In the genomic region with DNA sequence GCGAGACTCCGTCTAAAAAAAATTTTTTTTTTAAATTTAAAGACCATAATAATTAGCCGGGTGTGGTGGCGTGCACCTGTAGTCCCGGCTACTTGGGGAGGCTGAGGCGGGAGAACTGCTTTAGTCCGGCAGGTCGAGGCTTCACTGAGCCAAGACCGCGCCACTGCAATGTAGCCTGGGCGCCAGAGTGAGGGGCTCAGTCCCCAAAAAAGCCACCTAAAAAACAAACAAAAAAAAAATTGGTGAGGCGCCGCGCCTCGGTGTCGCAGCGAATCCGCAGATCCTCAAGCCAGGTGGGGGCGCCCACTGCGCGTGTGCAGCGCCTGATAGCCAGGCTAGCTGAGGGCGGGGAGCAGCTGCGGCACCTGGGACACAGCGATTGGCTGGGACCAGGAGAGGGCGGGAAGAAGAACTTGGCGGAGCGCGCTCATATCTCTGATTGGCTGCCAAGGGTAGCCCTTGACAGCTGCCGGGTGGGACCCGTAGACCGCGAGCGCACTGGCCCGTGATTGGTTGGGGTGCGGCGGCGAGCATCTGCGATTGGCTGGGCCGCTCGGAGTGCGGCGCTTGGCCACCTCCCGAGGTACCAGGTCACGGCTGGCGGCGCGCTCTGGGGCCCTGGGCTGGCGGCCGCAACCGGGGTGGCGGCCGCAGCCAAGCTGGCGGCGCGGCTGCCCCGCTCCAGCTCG, we compare ENCODE assay signal across 9 cellular contexts. TPM values are rescaled to one million over a fixed set of nuclear protein-coding genes. Genes with fewer than 3 reads are reported as not detected.
DNase-seq lines count a peak whose midpoint lies in the region; ATAC-seq and TF ChIP-seq lines count a peak whose summit lies in the region.
"Had no signal": no experiment of that assay in that cellular context is flagged by ENCODE, and none has a peak within 500 bp of the region (broad histone marks: within the 10 kb centered on the region; RNA-seq: fewer than 3 reads in every experiment).

No MANE protein-coding gene starts in this region.

- intact Hi-C loops in mucosa of descending colon (cut with DNase I, micrococcal nuclease), result no loop called here

- TF ChIP-seq CTCF in endodermal cell (conservative IDR thresholded peaks at IDR 0.05), result peak; percentile 62
- peak; percentile 35 for TF ChIP-seq CTCF in mucosa of descending colon (IDR thresholded peaks at IDR 0.05)

- peaks cover 2% of the 10 kb centered on the region for H3K27me3 Mint-ChIP-seq in endodermal cell (ENCODE audit: insufficient read depth)

- no peak overlapping the region for H3K4me3 ChIP-seq in NT2/D1 (ENCODE audit: insufficient read length, low read depth)
- no peak overlapping the region for H3K4me3 ChIP-seq in endodermal cell (ENCODE audit: low read length)
- no peak overlapping the region for H3K4me3 ChIP-seq in mucosa of descending colon

- WGBS in endodermal cell (ENCODE audit: insufficient coverage in 1 of 2, insufficient read length in 1 of 2), 2 experiments, result 9 to 15% methylated on average over 32 to 58 of the region's 58 CpGs

- H3K4me1 Mint-ChIP-seq in endodermal cell, result peaks cover 31% of the 10 kb centered on the region

- peaks cover 34% of the 10 kb centered on the region for H3K4me1 ChIP-seq in NT2/D1 (ENCODE audit: insufficient read depth, insufficient read length)
- H3K4me1 ChIP-seq in endodermal cell (ENCODE audit: control insufficient read depth, insufficient read depth, low read length), result peaks cover 21% of the 10 kb centered on the region
- peaks cover 38% of the 10 kb centered on the region for H3K4me1 ChIP-seq in mucosa of descending colon (ENCODE audit: low read depth)

- peaks cover 13% of the 10 kb centered on the region for H3K27me3 ChIP-seq in NT2/D1 (ENCODE audit: insufficient read depth, insufficient read length)
- no peaks in the 10 kb centered on the region for H3K27me3 ChIP-seq in endodermal cell (ENCODE audit: control insufficient read depth, insufficient read depth, low read length, poor library complexity, severe bottlenecking)

- H3K9ac ChIP-seq in NT2/D1 (ENCODE audit: insufficient read length, low read depth), result no peak overlapping the region
- no peak overlapping the region for H3K9ac ChIP-seq in endodermal cell (ENCODE audit: extremely low read depth, low read length, poor library complexity, severe bottlenecking)

- peak overlapping the region; percentile 19 for H3K4me3 Mint-ChIP-seq in endodermal cell

- no peak overlapping the region for H3K27ac ChIP-seq in endodermal cell (ENCODE audit: low read depth, low read length)

- H3K9me3 ChIP-seq in NT2/D1 (ENCODE audit: insufficient read depth, low read length), result no peaks in the 10 kb centered on the region
- no peaks in the 10 kb centered on the region for H3K9me3 ChIP-seq in endodermal cell (ENCODE audit: control insufficient read depth, low read length)
- no peaks in the 10 kb centered on the region for H3K9me3 ChIP-seq in mucosa of descending colon

- peak; percentile 94 for ATAC-seq in GM21576 (IDR thresholded peaks at IDR 0.05; ENCODE audit: unreplicated experiment)
- ATAC-seq in mucosa of descending colon, result peak; percentile 86

- no peaks in the 10 kb centered on the region for H3K36me3 Mint-ChIP-seq in endodermal cell (ENCODE audit: low read depth)

- peak; percentile 99 for DNase-seq in DMS153 (lab: John Stamatoyannopoulos, UW)
- peak; percentile 97 for DNase-seq in HuH-7.5 (ENCODE audit: low spot score)
- DNase-seq in NT2/D1 (ENCODE audit: low read depth, low spot score), result peak; percentile 100
- DNase-seq in activated CD8-positive, alpha-beta memory T cell treated with anti-CD3 and anti-CD28 coated beads for 48 hours (ENCODE audit: low read depth in 2 of 3, low spot score in 2 of 3), result peak; percentile 80 to 93 (median 90)
- peak; percentile 99 for DNase-seq in endodermal cell
- DNase-seq in mucosa of descending colon, result peak; percentile 96 to 98 (median 98)
- DNase-seq in stimulated activated CD8-positive, alpha-beta memory T cell treated with anti-CD3 and anti-CD28 coated beads, Interleukin-4, amount 100 ng/mL, for 4 hours (ENCODE audit: low read depth in 2 of 2, low spot score in 1 of 2), result peak; percentile 80 to 93

- no peak overlapping the region for H3K27ac Mint-ChIP-seq in endodermal cell

- no peaks in the 10 kb centered on the region for H3K36me3 ChIP-seq in NT2/D1 (ENCODE audit: insufficient read depth, insufficient read length, low read length)
- H3K36me3 ChIP-seq in endodermal cell (ENCODE audit: control insufficient read depth, insufficient read depth, low read length), result no peaks in the 10 kb centered on the region
- H3K36me3 ChIP-seq in mucosa of descending colon (ENCODE audit: low read depth), result no peaks in the 10 kb centered on the region

- H3K9me3 Mint-ChIP-seq in endodermal cell, result no peaks in the 10 kb centered on the region

RNA-seq across cellular contexts. Expression of a gene that starts 9.0 kb away (rescaled TPM):
- total RNA-seq in endodermal cell, result under 1 TPM in 1 of 2 donors, not detected in 1; 0.18 TPM
- not detected for polyA plus RNA-seq in endodermal cell (2013, experiment 1 of 2)
- polyA plus RNA-seq in endodermal cell (2013, experiment 2 of 2), result 0.12 TPM
- total RNA-seq in mucosa of descending colon, result under 1 TPM; 0.14 to 0.61 (median 0.47) TPM
- total RNA-seq: mononuclear cell had no signal

RNA-seq across cellular contexts. Expression of a gene that starts 14.3 kb away (rescaled TPM):
- total RNA-seq in endodermal cell (100 to 1,000 TPM; 404 to 572 TPM), mucosa of descending colon (not detected)
- 135 TPM for polyA plus RNA-seq in endodermal cell (2013, experiment 1 of 2)
- polyA plus RNA-seq in endodermal cell (2013, experiment 2 of 2), result 120 TPM
- total RNA-seq: mononuclear cell had no signal

RNA-seq across cellular contexts. Expression of a gene that starts 16.4 kb away (rescaled TPM):
- total RNA-seq in endodermal cell, result 10 to 100 TPM; 37.8 to 43.5 TPM
- polyA plus RNA-seq in endodermal cell (2013, experiment 1 of 2), result 38.0 TPM
- 36.2 TPM for polyA plus RNA-seq in endodermal cell (2013, experiment 2 of 2)
- total RNA-seq in mucosa of descending colon, result 1 to 10 TPM; 5.4 to 8.6 (median 6.7) TPM

RNA-seq across cellular contexts. Expression of a gene that starts 20.0 kb away (rescaled TPM):
- total RNA-seq in endodermal cell (10 to 100 TPM; 49.8 to 59.1 TPM), mucosa of descending colon (10 to 100 TPM; 19.7 to 33.3 (median 26.5) TPM)
- 68.3 TPM for polyA plus RNA-seq in endodermal cell (2013, experiment 1 of 2)
- 61.5 TPM for polyA plus RNA-seq in endodermal cell (2013, experiment 2 of 2)

RNA-seq across cellular contexts. Expression of a gene that starts 20.1 kb away (rescaled TPM):
- 10 to 100 TPM; 45.8 to 52.4 TPM for total RNA-seq in endodermal cell
- polyA plus RNA-seq in endodermal cell (2013, experiment 1 of 2), result 34.6 TPM
- 34.8 TPM for polyA plus RNA-seq in endodermal cell (2013, experiment 2 of 2)
- total RNA-seq in mucosa of descending colon, result 10 to 100 TPM; 23.7 to 26.0 (median 25.7) TPM

Comparison
In these comparisons a context has a peak if more than half of its experiments do, and no peak if none do; other contexts are left out.
1. RNA of a gene that starts 14.3 kb away (total RNA-seq): 404 to 572 TPM in endodermal cell; not detected in mucosa of descending colon; every median in the first group is over 100 times any median in the second.
2. RNA of a gene that starts 16.4 kb away (total RNA-seq): 37.8 to 43.5 TPM in endodermal cell; 5.4 to 8.6 TPM in mucosa of descending colon; every median in the first group is over 4 times any median in the second.
3. Peak in every context shown above with its lines, with median percentiles within 50 percentile points of each other: DNase-seq.